16 cellular contexts compared by ENCODE assay signal in genomic region chr18:78871631-78872030, GRCh38.
"Had no signal": no experiment of that assay in that cellular context is flagged by ENCODE, and none has a peak within 500 bp of the region (broad histone marks: within the 10 kb centered on the region; RNA-seq: fewer than 3 reads in every experiment).

No MANE protein-coding gene starts in this region.

- H3K4me1 ChIP-seq: adrenal gland, foreskin keratinocyte, pancreas, spleen, transverse colon, uterus had no signal

- ATAC-seq: activated CD4-positive, alpha-beta T cell treated with anti-CD3 and anti-CD28 coated beads for 36 hours; activated naive CD4-positive, alpha-beta T cell treated with anti-CD3 and anti-CD28 coated beads, Interleukin-2, amount 50 U/mL, for 72 hours; foreskin keratinocyte; natural killer cell; pancreas; WTC11 had no signal

- H3K27me3 ChIP-seq: foreskin keratinocyte, pancreas, transverse colon, uterus had no signal

- H3K36me3 ChIP-seq: adrenal gland, neutrophil, pancreas, spleen, transverse colon, uterus had no signal

- DNase-seq: activated CD4-positive, alpha-beta T cell treated with anti-CD3 and anti-CD28 coated beads for 36 hours; activated CD4-positive, alpha-beta T cell treated with anti-CD3 and anti-CD28 coated beads, Interleukin-2, amount 50 U/mL, for 48 hours; activated gamma-delta T cell treated with Interleukin-2 at 50 U/mL for 16 hours; adrenal gland; effector memory CD4-positive, alpha-beta T cell; foreskin keratinocyte; mesendoderm; natural killer cell; pancreas; spleen; stimulated activated naive CD4-positive, alpha-beta T cell treated with Interleukin-2 at 50 U/mL for 16 hours; transverse colon; uterus had no signal

- H3K9me3 ChIP-seq: adrenal gland, neutrophil, pancreas, spleen, transverse colon, uterus had no signal

- H3K27ac ChIP-seq: adrenal gland, foreskin keratinocyte, neutrophil, pancreas, spleen, transverse colon, uterus had no signal

- H3K4me3 ChIP-seq: adrenal gland, pancreas, spleen, transverse colon, uterus had no signal
